In the genomic region with DNA sequence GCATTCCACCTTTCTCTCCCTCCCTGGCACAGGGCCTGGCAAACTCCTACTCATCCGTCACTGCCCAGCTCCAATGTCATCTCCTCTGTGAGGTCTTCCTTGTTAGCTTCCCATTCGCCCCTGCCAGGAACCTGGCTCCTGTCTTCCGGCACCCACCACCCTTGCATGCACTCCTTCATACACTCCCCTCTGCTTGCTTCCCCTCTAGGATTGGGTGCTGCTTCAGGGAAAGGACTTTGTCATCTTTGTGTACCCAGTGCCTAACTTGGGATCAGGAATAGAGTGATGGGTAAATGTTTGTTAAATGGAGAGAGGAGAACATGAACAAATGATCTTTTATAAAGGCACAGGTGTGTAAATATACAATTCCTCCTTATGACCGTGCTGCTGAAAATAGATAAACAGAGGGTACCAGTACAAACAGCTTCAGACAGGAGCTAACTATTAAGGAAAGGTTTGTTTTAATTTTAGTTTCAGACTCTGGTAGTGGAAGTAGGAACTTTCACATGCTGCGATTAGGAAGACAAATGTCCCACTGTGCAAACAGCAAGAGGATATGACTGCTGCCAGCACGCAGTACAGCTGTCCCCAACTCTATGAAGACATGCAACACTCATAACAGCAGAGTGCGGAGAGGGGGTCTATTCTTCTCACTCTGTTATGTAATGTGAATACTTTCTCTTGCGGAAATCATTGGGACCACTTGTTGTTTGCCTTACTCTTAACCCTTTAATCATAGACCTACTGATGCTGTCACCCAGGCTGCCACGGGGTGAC, we compare ENCODE assay signal across 11 cellular contexts.
DNase-seq lines count a peak whose midpoint lies in the region; ATAC-seq and TF ChIP-seq lines count a peak whose summit lies in the region.
"Had no signal": no experiment of that assay in that cellular context is flagged by ENCODE, and none has a peak within 500 bp of the region (broad histone marks: within the 10 kb centered on the region; RNA-seq: fewer than 3 reads in every experiment).

No MANE protein-coding gene starts in this region.

- no peak overlapping the region for H3K4me3 ChIP-seq in ascending aorta
- H3K4me3 ChIP-seq: esophagus muscularis mucosa, right atrium auricular region had no signal

- H3K27ac Mint-ChIP-seq in T-helper 2 cell treated with Interferon-gamma antibody and Interleukin-4, amounts not matched to agents 5 μg/mL and 100 μg/mL, for 36 hours: peak overlapping the region; percentile 79
- peak overlapping the region; percentile 83 to 86 for H3K27ac Mint-ChIP-seq in natural killer cell
- H3K27ac Mint-ChIP-seq in activated T-helper 2 cell treated with anti-CD3 and anti-CD28 coated beads, Interferon-gamma antibody, Interleukin-2, Interleukin-4, amounts not matched to agents 10 μg/mL and 5 μg/mL and 100 μg/mL, durations not matched to agents 14 hours and 24 hours and 36 hours: no peak overlapping the region

- H3K27ac ChIP-seq in C4-2B: peak overlapping the region; percentile 46
- no peak overlapping the region for H3K27ac ChIP-seq in ascending aorta
- H3K27ac ChIP-seq: esophagus muscularis mucosa, right atrium auricular region had no signal

- H3K9me3 ChIP-seq in ascending aorta: no peaks in the 10 kb centered on the region
- H3K9me3 ChIP-seq: esophagus muscularis mucosa, right atrium auricular region had no signal

- no peaks in the 10 kb centered on the region for H3K36me3 ChIP-seq in ascending aorta
- H3K36me3 ChIP-seq: esophagus muscularis mucosa, right atrium auricular region had no signal

- peaks cover 24% of the 10 kb centered on the region for H3K4me1 Mint-ChIP-seq in T-helper 2 cell treated with Interferon-gamma antibody and Interleukin-4, amounts not matched to agents 5 μg/mL and 100 μg/mL, for 36 hours (ENCODE audit: low read depth)
- H3K4me1 Mint-ChIP-seq in natural killer cell: peaks cover 44% of the 10 kb centered on the region in 2 donors
- peaks cover 19% of the 10 kb centered on the region for H3K4me1 Mint-ChIP-seq in activated T-helper 2 cell treated with anti-CD3 and anti-CD28 coated beads, Interferon-gamma antibody, Interleukin-2, Interleukin-4, amounts not matched to agents 10 μg/mL and 5 μg/mL and 100 μg/mL, durations not matched to agents 14 hours and 24 hours and 36 hours (ENCODE audit: low read depth)

- H3K27me3 ChIP-seq in ascending aorta: no peaks in the 10 kb centered on the region
- H3K27me3 ChIP-seq: esophagus muscularis mucosa, right atrium auricular region had no signal

- ATAC-seq in natural killer cell: peak; percentile 60 to 75 (median 70)

- peaks cover 6% of the 10 kb centered on the region for H3K27me3 Mint-ChIP-seq in T-helper 2 cell treated with Interferon-gamma antibody and Interleukin-4, amounts not matched to agents 5 μg/mL and 100 μg/mL, for 36 hours (ENCODE audit: low read depth)
- no peaks in the 10 kb centered on the region for H3K27me3 Mint-ChIP-seq in natural killer cell (ENCODE audit: low read depth in 2 of 2)
- peaks cover 15% of the 10 kb centered on the region for H3K27me3 Mint-ChIP-seq in activated T-helper 2 cell treated with anti-CD3 and anti-CD28 coated beads, Interferon-gamma antibody, Interleukin-2, Interleukin-4, amounts not matched to agents 10 μg/mL and 5 μg/mL and 100 μg/mL, durations not matched to agents 14 hours and 24 hours and 36 hours (ENCODE audit: low read depth)

- no peaks in the 10 kb centered on the region for H3K9me3 Mint-ChIP-seq in T-helper 2 cell treated with Interferon-gamma antibody and Interleukin-4, amounts not matched to agents 5 μg/mL and 100 μg/mL, for 36 hours
- no peaks in the 10 kb centered on the region for H3K9me3 Mint-ChIP-seq in natural killer cell
- no peaks in the 10 kb centered on the region for H3K9me3 Mint-ChIP-seq in activated T-helper 2 cell treated with anti-CD3 and anti-CD28 coated beads, Interferon-gamma antibody, Interleukin-2, Interleukin-4, amounts not matched to agents 10 μg/mL and 5 μg/mL and 100 μg/mL, durations not matched to agents 14 hours and 24 hours and 36 hours

- H3K36me3 Mint-ChIP-seq in T-helper 2 cell treated with Interferon-gamma antibody and Interleukin-4, amounts not matched to agents 5 μg/mL and 100 μg/mL, for 36 hours (ENCODE audit: low read depth): no peaks in the 10 kb centered on the region
- H3K36me3 Mint-ChIP-seq in natural killer cell: no peaks in the 10 kb centered on the region
- no peaks in the 10 kb centered on the region for H3K36me3 Mint-ChIP-seq in activated T-helper 2 cell treated with anti-CD3 and anti-CD28 coated beads, Interferon-gamma antibody, Interleukin-2, Interleukin-4, amounts not matched to agents 10 μg/mL and 5 μg/mL and 100 μg/mL, durations not matched to agents 14 hours and 24 hours and 36 hours (ENCODE audit: low read depth)

- H3K4me1 ChIP-seq in ascending aorta: peaks cover 0 to 5% of the 10 kb centered on the region in 2 donors

- TF ChIP-seq CTCF in C4-2B (conservative IDR thresholded peaks at IDR 0.05): no peak
- no peak for TF ChIP-seq CTCF in natural killer cell (IDR thresholded peaks at IDR 0.05)
- no peak for TF ChIP-seq CTCF in ascending aorta (IDR thresholded peaks at IDR 0.05)

- intact Hi-C loops in natural killer cell (cut with micrococcal nuclease): loop anchor here (1.0 to 5.0 kb wide), 5 partner anchors 18 to 141 kb away; no protein-coding TSS in a partner anchor
- intact Hi-C loops in activated T-helper 2 cell treated with anti-CD3 and anti-CD28 coated beads, Interferon-gamma antibody, Interleukin-2, Interleukin-4, amounts not matched to agents 10 μg/mL and 5 μg/mL and 100 μg/mL, durations not matched to agents 14 hours and 24 hours and 36 hours (cut with micrococcal nuclease): no loop called here
- intact Hi-C loops in ascending aorta (cut with DNase I): no loop called here

- H3K4me3 Mint-ChIP-seq in T-helper 2 cell treated with Interferon-gamma antibody and Interleukin-4, amounts not matched to agents 5 μg/mL and 100 μg/mL, for 36 hours: peak overlapping the region; percentile 35
- H3K4me3 Mint-ChIP-seq in natural killer cell: peak overlapping the region; percentile 72
- H3K4me3 Mint-ChIP-seq in activated T-helper 2 cell treated with anti-CD3 and anti-CD28 coated beads, Interferon-gamma antibody, Interleukin-2, Interleukin-4, amounts not matched to agents 10 μg/mL and 5 μg/mL and 100 μg/mL, durations not matched to agents 14 hours and 24 hours and 36 hours (ENCODE audit: low read depth): no peak overlapping the region

- DNase-seq in HuH-7 (ENCODE audit: low spot score) (peak; percentile 34), natural killer cell (peak; percentile 40), amniotic stem cell (lab: John Stamatoyannopoulos, UW) (no peak), ascending aorta (ENCODE audit: low spot score in 2 of 2) (no peak)
- DNase-seq in T-helper 2 cell treated with Interferon-gamma antibody and Interleukin-4, amounts not matched to agents 5 μg/mL and 100 μg/mL, for 36 hours (ENCODE audit: low spot score): no peak
- DNase-seq in activated T-helper 2 cell treated with anti-CD3 and anti-CD28 coated beads, Interferon-gamma antibody, Interleukin-2, Interleukin-4, amounts not matched to agents 10 μg/mL and 5 μg/mL and 100 μg/mL, durations not matched to agents 14 hours and 24 hours and 36 hours (ENCODE audit: low spot score): no peak
- no peak for DNase-seq in activated CD4-positive, CD25-positive, alpha-beta regulatory T cell treated with anti-CD3 and anti-CD28 coated beads, Interleukin-2, amount 50 U/mL, for 72 hours
- DNase-seq: NCI-H1694 treated with DMSO at 0.1 percent for 48 hours had no signal

Comparison
In these comparisons a context has a peak if more than half of its experiments do, and no peak if none do; other contexts are left out.
1. DNase-seq: peak in HuH-7 (single experiment) and natural killer cell (single experiment); none in T-helper 2 cell treated with Interferon-gamma antibody and Interleukin-4, amounts not matched to agents 5 μg/mL and 100 μg/mL, for 36 hours (single experiment), amniotic stem cell (single experiment), activated T-helper 2 cell treated with anti-CD3 and anti-CD28 coated beads, Interferon-gamma antibody, Interleukin-2, Interleukin-4, amounts not matched to agents 10 μg/mL and 5 μg/mL and 100 μg/mL, durations not matched to agents 14 hours and 24 hours and 36 hours (single experiment), activated CD4-positive, CD25-positive, alpha-beta regulatory T cell treated with anti-CD3 and anti-CD28 coated beads, Interleukin-2, amount 50 U/mL, for 72 hours (single experiment) and ascending aorta (0 of 2).